In genomic region chr12:75628916-75629315, GRCh38 we compare ENCODE assay signal across 1 cellular context.
TF ChIP-seq lines count a peak whose summit lies in the region.

No MANE protein-coding gene starts in this region.

TF ChIP-seq in HepG2, 621 proteins besides CTCF, POLR2A, EP300 and RAD21 (continued from another document and continues in another):
- TF ChIP-seq ZNF276 (CRISPR knock-in tag; IDR thresholded peaks at IDR 0.05; ENCODE audit: low read depth) (no peak), HIVEP1 (CRISPR knock-in tag; IDR thresholded peaks at IDR 0.05) (no peak), KAT8 (CRISPR knock-in tag; IDR thresholded peaks at IDR 0.05) (0 out of 2 replicates have a peak, but pooled peaks have one; percentile 38), ZNF792 (CRISPR knock-in tag; IDR thresholded peaks at IDR 0.05) (peak; percentile 16; the same call in 1 of the 2 replicates), NCOA1 (CRISPR knock-in tag; IDR thresholded peaks at IDR 0.05) (no peak), ZBTB34 (CRISPR knock-in tag; IDR thresholded peaks at IDR 0.05) (no peak), ZGPAT (CRISPR knock-in tag; IDR thresholded peaks at IDR 0.05) (0 out of 2 replicates have a peak, but pooled peaks have one; percentile 38), ZNF766 (CRISPR knock-in tag; IDR thresholded peaks at IDR 0.05; ENCODE audit: borderline replicate concordance) (no peak), TBX2 (CRISPR knock-in tag; IDR thresholded peaks at IDR 0.05; ENCODE audit: borderline replicate concordance) (peak; percentile 87), RAD51 (IDR thresholded peaks at IDR 0.05; ENCODE audit: borderline replicate concordance) (no peak), ETS1 (CRISPR knock-in tag; IDR thresholded peaks at IDR 0.05) (no peak), GATA4 (IDR thresholded peaks at IDR 0.05; ENCODE audit: borderline replicate concordance, low read depth) (0 out of 2 replicates have a peak, but pooled peaks have one; percentile 39), SUZ12 (IDR thresholded peaks at IDR 0.05; ENCODE audit: low read depth, low read length) (no peak), MED13 (CRISPR knock-in tag; IDR thresholded peaks at IDR 0.05) (0 out of 2 replicates have a peak, but pooled peaks have one; percentile 64), HNRNPK (IDR thresholded peaks at IDR 0.05; ENCODE audit: low read depth, low read length, poor library complexity, severe bottlenecking) (no peak), TEAD3 (CRISPR knock-in tag; optimal IDR thresholded peaks at IDR 0.05; ENCODE audit: borderline replicate concordance) (no peak), BCL6 (CRISPR knock-in tag; IDR thresholded peaks at IDR 0.05) (peak; percentile 63), RCOR2 (CRISPR knock-in tag; IDR thresholded peaks at IDR 0.05) (peak; percentile 44; the same call in 1 of the 2 replicates), PAXIP1 (CRISPR knock-in tag; conservative IDR thresholded peaks at IDR 0.05) (peak; percentile 59; the same call in 1 of the 2 replicates), FOSL2 (CRISPR knock-in tag; IDR thresholded peaks at IDR 0.05) (peak; percentile 17; the same call in 1 of the 2 replicates), RARA (CRISPR knock-in tag; IDR thresholded peaks at IDR 0.05) (peak; percentile 65), YY1 (IDR thresholded peaks at IDR 0.05; ENCODE audit: insufficient read depth, insufficient replicate concordance, low read depth, low read length) (no peak), HNF4A (CRISPR knock-in tag; IDR thresholded peaks at IDR 0.05) (peak; percentile 42), GFI1 (CRISPR knock-in tag; IDR thresholded peaks at IDR 0.05; ENCODE audit: borderline replicate concordance) (no peak), NR2F6 (IDR thresholded peaks at IDR 0.05) (peak; percentile 65; the same call in 1 of the 2 replicates), NR2F6 (CRISPR knock-in tag; IDR thresholded peaks at IDR 0.05) (peak; percentile 81), JUND (CRISPR knock-in tag; IDR thresholded peaks at IDR 0.05) (no peak), ZMYM4 (CRISPR knock-in tag; IDR thresholded peaks at IDR 0.05) (peak; percentile 65; the same call in 1 of the 2 replicates), HMG20B (CRISPR knock-in tag; conservative IDR thresholded peaks at IDR 0.05) (0 out of 2 replicates have a peak, but pooled peaks have one; percentile 11), PBX2 (CRISPR knock-in tag; IDR thresholded peaks at IDR 0.05) (no peak), PAF1 (CRISPR knock-in tag; IDR thresholded peaks at IDR 0.05) (no peak), SOX6 (IDR thresholded peaks at IDR 0.05) (no peak), SOX6 (CRISPR knock-in tag; IDR thresholded peaks at IDR 0.05) (peak; percentile 64; the same call in 1 of the 2 replicates), HDAC2 (CRISPR knock-in tag; IDR thresholded peaks at IDR 0.05) (peak; percentile 75), REL (CRISPR knock-in tag; conservative IDR thresholded peaks at IDR 0.05) (no peak), SOX5 (CRISPR knock-in tag; IDR thresholded peaks at IDR 0.05; ENCODE audit: borderline replicate concordance) (peak; percentile 55; the same call in 1 of the 2 replicates), ZBED4 (CRISPR knock-in tag; IDR thresholded peaks at IDR 0.05; ENCODE audit: borderline replicate concordance) (no peak), ARID4A (CRISPR knock-in tag; IDR thresholded peaks at IDR 0.05; ENCODE audit: borderline replicate concordance) (no peak), ZSCAN25 (CRISPR knock-in tag; IDR thresholded peaks at IDR 0.05) (no peak), DMTF1 (CRISPR knock-in tag; IDR thresholded peaks at IDR 0.05) (no peak)
